ENCODE assay signal across 1 cellular context in the genomic region with DNA sequence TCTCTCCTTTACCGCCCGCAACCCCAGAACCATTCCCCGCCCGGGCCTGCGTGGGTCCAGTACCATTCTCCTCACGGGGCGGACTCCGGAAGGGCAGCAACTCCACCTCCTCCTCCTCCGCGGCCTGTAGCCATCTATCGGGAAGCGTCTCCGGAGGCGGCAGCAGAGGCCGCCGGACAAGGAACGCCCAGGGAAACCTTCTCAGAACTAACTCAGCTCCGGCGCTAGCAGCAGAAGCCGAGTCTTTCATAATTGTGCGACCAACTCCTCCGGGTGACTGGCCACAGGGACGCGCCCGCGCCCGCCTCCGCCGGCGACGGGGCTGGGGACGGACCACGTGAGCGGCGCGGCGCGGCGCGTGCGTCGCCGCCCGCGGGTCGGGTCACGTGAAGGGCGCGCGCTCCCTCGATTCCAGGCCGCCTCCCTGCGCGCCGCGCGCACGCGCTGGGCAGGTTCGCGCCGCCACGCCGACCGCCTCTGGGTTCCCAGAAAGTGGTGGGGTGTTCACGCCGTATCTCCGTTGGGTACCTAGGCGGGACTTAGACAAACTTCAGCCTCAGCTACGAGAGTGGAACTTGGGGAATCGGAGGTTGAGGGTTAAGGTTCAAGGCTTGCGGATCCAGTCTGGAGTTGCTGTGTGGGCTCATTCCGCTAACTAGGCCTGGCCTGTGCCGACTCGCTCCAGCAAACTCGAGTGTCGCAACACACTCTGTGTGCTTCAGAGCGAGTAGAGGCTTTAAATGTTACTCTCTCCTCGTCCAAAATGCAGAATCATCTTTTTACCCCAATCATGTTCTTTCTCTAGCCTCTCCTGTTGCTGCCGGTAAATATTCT.
TF ChIP-seq lines count a peak whose summit lies in the region.

A gene with protein sequence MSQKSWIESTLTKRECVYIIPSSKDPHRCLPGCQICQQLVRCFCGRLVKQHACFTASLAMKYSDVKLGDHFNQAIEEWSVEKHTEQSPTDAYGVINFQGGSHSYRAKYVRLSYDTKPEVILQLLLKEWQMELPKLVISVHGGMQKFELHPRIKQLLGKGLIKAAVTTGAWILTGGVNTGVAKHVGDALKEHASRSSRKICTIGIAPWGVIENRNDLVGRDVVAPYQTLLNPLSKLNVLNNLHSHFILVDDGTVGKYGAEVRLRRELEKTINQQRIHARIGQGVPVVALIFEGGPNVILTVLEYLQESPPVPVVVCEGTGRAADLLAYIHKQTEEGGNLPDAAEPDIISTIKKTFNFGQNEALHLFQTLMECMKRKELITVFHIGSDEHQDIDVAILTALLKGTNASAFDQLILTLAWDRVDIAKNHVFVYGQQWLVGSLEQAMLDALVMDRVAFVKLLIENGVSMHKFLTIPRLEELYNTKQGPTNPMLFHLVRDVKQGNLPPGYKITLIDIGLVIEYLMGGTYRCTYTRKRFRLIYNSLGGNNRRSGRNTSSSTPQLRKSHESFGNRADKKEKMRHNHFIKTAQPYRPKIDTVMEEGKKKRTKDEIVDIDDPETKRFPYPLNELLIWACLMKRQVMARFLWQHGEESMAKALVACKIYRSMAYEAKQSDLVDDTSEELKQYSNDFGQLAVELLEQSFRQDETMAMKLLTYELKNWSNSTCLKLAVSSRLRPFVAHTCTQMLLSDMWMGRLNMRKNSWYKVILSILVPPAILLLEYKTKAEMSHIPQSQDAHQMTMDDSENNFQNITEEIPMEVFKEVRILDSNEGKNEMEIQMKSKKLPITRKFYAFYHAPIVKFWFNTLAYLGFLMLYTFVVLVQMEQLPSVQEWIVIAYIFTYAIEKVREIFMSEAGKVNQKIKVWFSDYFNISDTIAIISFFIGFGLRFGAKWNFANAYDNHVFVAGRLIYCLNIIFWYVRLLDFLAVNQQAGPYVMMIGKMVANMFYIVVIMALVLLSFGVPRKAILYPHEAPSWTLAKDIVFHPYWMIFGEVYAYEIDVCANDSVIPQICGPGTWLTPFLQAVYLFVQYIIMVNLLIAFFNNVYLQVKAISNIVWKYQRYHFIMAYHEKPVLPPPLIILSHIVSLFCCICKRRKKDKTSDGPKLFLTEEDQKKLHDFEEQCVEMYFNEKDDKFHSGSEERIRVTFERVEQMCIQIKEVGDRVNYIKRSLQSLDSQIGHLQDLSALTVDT (N-terminal part only) (minus strand): TSS at position 330 of the 834 bp plus-strand sequence. CDS start 264 bp downstream, at position 66.

TF ChIP-seq in HepG2, 621 proteins besides CTCF, POLR2A, EP300 and RAD21 (continued from another document and continues in another):
- TF ChIP-seq, protein P1, sequence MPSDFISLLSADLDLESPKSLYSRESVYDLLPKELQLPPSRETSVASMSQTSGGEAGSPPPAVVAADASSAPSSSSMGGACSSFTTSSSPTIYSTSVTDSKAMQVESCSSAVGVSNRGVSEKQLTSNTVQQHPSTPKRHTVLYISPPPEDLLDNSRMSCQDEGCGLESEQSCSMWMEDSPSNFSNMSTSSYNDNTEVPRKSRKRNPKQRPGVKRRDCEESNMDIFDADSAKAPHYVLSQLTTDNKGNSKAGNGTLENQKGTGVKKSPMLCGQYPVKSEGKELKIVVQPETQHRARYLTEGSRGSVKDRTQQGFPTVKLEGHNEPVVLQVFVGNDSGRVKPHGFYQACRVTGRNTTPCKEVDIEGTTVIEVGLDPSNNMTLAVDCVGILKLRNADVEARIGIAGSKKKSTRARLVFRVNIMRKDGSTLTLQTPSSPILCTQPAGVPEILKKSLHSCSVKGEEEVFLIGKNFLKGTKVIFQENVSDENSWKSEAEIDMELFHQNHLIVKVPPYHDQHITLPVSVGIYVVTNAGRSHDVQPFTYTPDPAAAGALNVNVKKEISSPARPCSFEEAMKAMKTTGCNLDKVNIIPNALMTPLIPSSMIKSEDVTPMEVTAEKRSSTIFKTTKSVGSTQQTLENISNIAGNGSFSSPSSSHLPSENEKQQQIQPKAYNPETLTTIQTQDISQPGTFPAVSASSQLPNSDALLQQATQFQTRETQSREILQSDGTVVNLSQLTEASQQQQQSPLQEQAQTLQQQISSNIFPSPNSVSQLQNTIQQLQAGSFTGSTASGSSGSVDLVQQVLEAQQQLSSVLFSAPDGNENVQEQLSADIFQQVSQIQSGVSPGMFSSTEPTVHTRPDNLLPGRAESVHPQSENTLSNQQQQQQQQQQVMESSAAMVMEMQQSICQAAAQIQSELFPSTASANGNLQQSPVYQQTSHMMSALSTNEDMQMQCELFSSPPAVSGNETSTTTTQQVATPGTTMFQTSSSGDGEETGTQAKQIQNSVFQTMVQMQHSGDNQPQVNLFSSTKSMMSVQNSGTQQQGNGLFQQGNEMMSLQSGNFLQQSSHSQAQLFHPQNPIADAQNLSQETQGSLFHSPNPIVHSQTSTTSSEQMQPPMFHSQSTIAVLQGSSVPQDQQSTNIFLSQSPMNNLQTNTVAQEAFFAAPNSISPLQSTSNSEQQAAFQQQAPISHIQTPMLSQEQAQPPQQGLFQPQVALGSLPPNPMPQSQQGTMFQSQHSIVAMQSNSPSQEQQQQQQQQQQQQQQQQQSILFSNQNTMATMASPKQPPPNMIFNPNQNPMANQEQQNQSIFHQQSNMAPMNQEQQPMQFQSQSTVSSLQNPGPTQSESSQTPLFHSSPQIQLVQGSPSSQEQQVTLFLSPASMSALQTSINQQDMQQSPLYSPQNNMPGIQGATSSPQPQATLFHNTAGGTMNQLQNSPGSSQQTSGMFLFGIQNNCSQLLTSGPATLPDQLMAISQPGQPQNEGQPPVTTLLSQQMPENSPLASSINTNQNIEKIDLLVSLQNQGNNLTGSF (CRISPR knock-in tag; IDR thresholded peaks at IDR 0.05) = peak; percentile 90
- TF ChIP-seq, protein P2, sequence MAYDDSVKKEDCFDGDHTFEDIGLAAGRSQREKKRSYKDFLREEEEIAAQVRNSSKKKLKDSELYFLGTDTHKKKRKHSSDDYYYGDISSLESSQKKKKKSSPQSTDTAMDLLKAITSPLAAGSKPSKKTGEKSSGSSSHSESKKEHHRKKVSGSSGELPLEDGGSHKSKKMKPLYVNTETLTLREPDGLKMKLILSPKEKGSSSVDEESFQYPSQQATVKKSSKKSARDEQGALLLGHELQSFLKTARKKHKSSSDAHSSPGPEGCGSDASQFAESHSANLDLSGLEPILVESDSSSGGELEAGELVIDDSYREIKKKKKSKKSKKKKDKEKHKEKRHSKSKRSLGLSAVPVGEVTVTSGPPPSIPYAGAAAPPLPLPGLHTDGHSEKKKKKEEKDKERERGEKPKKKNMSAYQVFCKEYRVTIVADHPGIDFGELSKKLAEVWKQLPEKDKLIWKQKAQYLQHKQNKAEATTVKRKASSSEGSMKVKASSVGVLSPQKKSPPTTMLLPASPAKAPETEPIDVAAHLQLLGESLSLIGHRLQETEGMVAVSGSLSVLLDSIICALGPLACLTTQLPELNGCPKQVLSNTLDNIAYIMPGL (CRISPR knock-in tag; IDR thresholded peaks at IDR 0.05; ENCODE audit: borderline replicate concordance in 1 of 2, low read depth in 1 of 2) = peak; percentile 36 to 56; a peak in 3 of 4 replicates
- no peak for TF ChIP-seq SMAD3 (CRISPR knock-in tag; IDR thresholded peaks at IDR 0.05)
- TF ChIP-seq, protein P3, sequence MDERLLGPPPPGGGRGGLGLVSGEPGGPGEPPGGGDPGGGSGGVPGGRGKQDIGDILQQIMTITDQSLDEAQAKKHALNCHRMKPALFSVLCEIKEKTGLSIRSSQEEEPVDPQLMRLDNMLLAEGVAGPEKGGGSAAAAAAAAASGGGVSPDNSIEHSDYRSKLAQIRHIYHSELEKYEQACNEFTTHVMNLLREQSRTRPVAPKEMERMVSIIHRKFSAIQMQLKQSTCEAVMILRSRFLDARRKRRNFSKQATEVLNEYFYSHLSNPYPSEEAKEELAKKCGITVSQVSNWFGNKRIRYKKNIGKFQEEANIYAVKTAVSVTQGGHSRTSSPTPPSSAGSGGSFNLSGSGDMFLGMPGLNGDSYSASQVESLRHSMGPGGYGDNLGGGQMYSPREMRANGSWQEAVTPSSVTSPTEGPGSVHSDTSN (CRISPR knock-in tag; IDR thresholded peaks at IDR 0.05) = 0 out of 2 replicates have a peak, but pooled peaks have one; percentile 8
- TF ChIP-seq FLYWCH1 (CRISPR knock-in tag; IDR thresholded peaks at IDR 0.05) = 0 out of 2 replicates have a peak, but pooled peaks have one; percentile 39
- TF ChIP-seq, protein P4, sequence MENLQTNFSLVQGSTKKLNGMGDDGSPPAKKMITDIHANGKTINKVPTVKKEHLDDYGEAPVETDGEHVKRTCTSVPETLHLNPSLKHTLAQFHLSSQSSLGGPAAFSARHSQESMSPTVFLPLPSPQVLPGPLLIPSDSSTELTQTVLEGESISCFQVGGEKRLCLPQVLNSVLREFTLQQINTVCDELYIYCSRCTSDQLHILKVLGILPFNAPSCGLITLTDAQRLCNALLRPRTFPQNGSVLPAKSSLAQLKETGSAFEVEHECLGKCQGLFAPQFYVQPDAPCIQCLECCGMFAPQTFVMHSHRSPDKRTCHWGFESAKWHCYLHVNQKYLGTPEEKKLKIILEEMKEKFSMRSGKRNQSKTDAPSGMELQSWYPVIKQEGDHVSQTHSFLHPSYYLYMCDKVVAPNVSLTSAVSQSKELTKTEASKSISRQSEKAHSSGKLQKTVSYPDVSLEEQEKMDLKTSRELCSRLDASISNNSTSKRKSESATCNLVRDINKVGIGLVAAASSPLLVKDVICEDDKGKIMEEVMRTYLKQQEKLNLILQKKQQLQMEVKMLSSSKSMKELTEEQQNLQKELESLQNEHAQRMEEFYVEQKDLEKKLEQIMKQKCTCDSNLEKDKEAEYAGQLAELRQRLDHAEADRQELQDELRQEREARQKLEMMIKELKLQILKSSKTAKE (CRISPR knock-in tag; IDR thresholded peaks at IDR 0.05; ENCODE audit: borderline replicate concordance) = no peak
- TF ChIP-seq HOXA5 (CRISPR knock-in tag; IDR thresholded peaks at IDR 0.05) = peak; percentile 68; the same call in 1 of the 2 replicates
- TF ChIP-seq ONECUT2 (CRISPR knock-in tag; IDR thresholded peaks at IDR 0.05) = no peak
- TF ChIP-seq, protein P5, sequence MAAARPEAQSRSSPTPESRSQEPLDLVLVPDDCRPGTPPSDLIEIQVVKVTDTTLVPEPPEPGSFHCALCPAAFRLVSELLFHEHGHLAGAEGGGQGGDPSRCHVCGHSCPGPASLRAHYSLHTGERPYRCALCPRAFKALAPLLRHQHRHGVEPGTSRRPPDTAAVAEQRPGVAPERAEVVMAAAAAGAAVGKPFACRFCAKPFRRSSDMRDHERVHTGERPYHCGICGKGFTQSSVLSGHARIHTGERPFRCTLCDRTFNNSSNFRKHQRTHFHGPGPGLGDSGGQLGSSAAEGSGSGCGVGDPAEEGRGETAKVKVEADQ (CRISPR knock-in tag; IDR thresholded peaks at IDR 0.05; ENCODE audit: borderline replicate concordance) = peak; percentile 98
- TF ChIP-seq ARNT2 (CRISPR knock-in tag; IDR thresholded peaks at IDR 0.05; ENCODE audit: low read depth) = peak; percentile 89; the same call in 1 of the 2 replicates
- TF ChIP-seq ZNF451 (CRISPR knock-in tag; IDR thresholded peaks at IDR 0.05) = peak; percentile 84; the same call in 1 of the 2 replicates
- TF ChIP-seq, protein P6, sequence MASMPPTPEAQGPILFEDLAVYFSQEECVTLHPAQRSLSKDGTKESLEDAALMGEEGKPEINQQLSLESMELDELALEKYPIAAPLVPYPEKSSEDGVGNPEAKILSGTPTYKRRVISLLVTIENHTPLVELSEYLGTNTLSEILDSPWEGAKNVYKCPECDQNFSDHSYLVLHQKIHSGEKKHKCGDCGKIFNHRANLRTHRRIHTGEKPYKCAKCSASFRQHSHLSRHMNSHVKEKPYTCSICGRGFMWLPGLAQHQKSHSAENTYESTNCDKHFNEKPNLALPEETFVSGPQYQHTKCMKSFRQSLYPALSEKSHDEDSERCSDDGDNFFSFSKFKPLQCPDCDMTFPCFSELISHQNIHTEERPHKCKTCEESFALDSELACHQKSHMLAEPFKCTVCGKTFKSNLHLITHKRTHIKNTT (CRISPR knock-in tag; IDR thresholded peaks at IDR 0.05) = 0 out of 2 replicates have a peak, but pooled peaks have one; percentile 10
- peak; percentile 22; the same call in 1 of the 2 replicates for TF ChIP-seq ZSCAN29 (CRISPR knock-in tag; conservative IDR thresholded peaks at IDR 0.05)
- TF ChIP-seq, protein P7, sequence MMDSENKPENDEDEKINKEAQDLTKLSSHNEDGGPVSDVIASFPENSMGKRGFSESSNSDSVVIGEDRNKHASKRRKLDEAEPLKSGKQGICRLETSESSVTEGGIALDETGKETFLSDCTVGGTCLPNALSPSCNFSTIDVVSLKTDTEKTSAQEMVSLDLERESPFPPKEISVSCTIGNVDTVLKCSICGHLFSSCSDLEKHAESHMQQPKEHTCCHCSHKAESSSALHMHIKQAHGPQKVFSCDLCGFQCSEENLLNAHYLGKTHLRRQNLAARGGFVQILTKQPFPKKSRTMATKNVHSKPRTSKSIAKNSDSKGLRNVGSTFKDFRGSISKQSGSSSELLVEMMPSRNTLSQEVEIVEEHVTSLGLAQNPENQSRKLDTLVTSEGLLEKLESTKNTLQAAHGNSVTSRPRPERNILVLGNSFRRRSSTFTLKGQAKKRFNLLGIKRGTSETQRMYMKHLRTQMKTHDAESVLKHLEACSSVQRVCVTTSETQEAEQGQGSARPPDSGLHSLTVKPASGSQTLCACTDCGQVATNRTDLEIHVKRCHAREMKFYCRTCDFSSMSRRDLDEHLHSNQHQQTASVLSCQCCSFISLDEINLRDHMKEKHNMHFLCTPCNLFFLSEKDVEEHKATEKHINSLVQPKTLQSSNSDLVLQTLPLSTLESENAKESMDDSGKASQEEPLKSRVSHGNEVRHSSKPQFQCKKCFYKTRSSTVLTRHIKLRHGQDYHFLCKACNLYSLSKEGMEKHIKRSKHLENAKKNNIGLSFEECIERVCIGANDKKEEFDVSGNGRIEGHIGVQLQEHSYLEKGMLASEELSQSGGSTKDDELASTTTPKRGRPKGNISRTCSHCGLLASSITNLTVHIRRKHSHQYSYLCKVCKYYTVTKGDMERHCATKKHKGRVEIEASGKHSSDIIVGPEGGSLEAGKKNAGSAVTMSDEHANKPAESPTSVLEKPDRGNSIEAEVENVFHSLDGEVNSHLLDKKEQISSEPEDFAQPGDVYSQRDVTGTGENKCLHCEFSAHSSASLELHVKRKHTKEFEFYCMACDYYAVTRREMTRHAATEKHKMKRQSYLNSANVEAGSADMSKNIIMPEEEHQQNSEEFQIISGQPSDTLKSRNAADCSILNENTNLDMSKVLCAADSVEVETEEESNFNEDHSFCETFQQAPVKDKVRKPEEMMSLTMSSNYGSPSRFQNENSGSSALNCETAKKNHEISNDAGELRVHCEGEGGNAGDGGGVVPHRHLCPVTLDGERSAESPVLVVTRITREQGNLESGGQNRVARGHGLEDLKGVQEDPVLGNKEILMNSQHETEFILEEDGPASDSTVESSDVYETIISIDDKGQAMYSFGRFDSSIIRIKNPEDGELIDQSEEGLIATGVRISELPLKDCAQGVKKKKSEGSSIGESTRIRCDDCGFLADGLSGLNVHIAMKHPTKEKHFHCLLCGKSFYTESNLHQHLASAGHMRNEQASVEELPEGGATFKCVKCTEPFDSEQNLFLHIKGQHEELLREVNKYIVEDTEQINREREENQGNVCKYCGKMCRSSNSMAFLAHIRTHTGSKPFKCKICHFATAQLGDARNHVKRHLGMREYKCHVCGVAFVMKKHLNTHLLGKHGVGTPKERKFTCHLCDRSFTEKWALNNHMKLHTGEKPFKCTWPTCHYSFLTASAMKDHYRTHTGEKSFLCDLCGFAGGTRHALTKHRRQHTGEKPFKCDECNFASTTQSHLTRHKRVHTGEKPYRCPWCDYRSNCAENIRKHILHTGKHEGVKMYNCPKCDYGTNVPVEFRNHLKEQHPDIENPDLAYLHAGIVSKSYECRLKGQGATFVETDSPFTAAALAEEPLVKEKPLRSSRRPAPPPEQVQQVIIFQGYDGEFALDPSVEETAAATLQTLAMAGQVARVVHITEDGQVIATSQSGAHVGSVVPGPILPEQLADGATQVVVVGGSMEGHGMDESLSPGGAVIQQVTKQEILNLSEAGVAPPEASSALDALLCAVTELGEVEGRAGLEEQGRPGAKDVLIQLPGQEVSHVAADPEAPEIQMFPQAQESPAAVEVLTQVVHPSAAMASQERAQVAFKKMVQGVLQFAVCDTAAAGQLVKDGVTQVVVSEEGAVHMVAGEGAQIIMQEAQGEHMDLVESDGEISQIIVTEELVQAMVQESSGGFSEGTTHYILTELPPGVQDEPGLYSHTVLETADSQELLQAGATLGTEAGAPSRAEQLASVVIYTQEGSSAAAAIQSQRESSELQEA (CRISPR knock-in tag; IDR thresholded peaks at IDR 0.05; ENCODE audit: not compliant biosample characterization) = no peak
- no peak for TF ChIP-seq GABPA (IDR thresholded peaks at IDR 0.05; ENCODE audit: low read depth, low read length)
- TF ChIP-seq GABPA (CRISPR knock-in tag; IDR thresholded peaks at IDR 0.05; ENCODE audit: low read depth) = 0 out of 2 replicates have a peak, but pooled peaks have one; percentile 21
